In genomic region chr18:13998571-13998970, GRCh38 we compare ENCODE assay signal across 7 cellular contexts.
"Had no signal": no experiment of that assay in that cellular context is flagged by ENCODE, and none has a peak within 500 bp of the region (broad histone marks: within the 10 kb centered on the region; RNA-seq: fewer than 3 reads in every experiment).

No MANE protein-coding gene starts in this region.

- H3K4me3 Mint-ChIP-seq: GM23338, H9, HFFc6, IgD-negative memory B cell had no signal

- DNase-seq: H9, HFFc6 had no signal

- H3K27ac Mint-ChIP-seq: GM23338, H9, HFFc6, IgD-negative memory B cell had no signal

- H3K4me3 ChIP-seq: GM23338 had no signal

- ATAC-seq: GM23338, HCT116, HepG2 had no signal

- H3K27ac ChIP-seq: HL-60 had no signal

- H3K4me1 Mint-ChIP-seq: GM23338, IgD-negative memory B cell had no signal
